Comparison of ENCODE assay signal across 8 cellular contexts in genomic region chr11:60634151-60634550, GRCh38.
A peak's percentile ranks its signal among the peaks of the same experiment; 100 is the strongest.
DNase-seq lines count a peak whose midpoint lies in the region; ATAC-seq and TF ChIP-seq lines count a peak whose summit lies in the region.
"Had no signal": no experiment of that assay in that cellular context is flagged by ENCODE, and none has a peak within 500 bp of the region (broad histone marks: within the 10 kb centered on the region; RNA-seq: fewer than 3 reads in every experiment).

No MANE protein-coding gene starts in this region.

- H3K4me3 ChIP-seq in NB4 (ENCODE audit: low read depth, low read length) = no peak overlapping the region
- no peak overlapping the region for H3K4me3 ChIP-seq in CD8-positive, alpha-beta T cell (ENCODE audit: low read depth, low read length)

- no peak overlapping the region for H3K27ac Mint-ChIP-seq in activated naive CD8-positive, alpha-beta T cell treated with anti-CD3 and anti-CD28 coated beads for 36 hours
- H3K27ac Mint-ChIP-seq in activated T-helper 17 cell treated with anti-CD3 and anti-CD28 coated beads, Interleukin-2, amount 50 U/mL, for 72 hours = no peak overlapping the region
- no peak overlapping the region for H3K27ac Mint-ChIP-seq in CD8-positive, alpha-beta T cell
- H3K27ac Mint-ChIP-seq: activated naive CD4-positive, alpha-beta T cell treated with anti-CD3 and anti-CD28 coated beads, Interleukin-2, amount 50 U/mL, for 24 hours had no signal

- CTCF ChIA-PET in HEK293T (lab: Yijun Ruan, JAX) = no interaction called here
- CTCF ChIA-PET in CD8-positive, alpha-beta T cell (lab: Charles Lee) = interaction anchor here (0.7 kb wide), 1 partner anchor 553 kb away, joined by 3 read pairs; no protein-coding TSS in a partner anchor

- TF ChIP-seq CTCF in NB4 (IDR thresholded peaks at IDR 0.05; ENCODE audit: low read depth, low read length) = peak; percentile 65
- no peak for TF ChIP-seq CTCF in CD8-positive, alpha-beta T cell (IDR thresholded peaks at IDR 0.05)

- no peak overlapping the region for H3K27ac ChIP-seq in CD8-positive, alpha-beta T cell (ENCODE audit: low read depth, low read length)

- intact Hi-C loops in CD8-positive, alpha-beta T cell (cut with DNase I, micrococcal nuclease) = no loop called here

- peaks cover 8% of the 10 kb centered on the region for H3K9me3 Mint-ChIP-seq in activated naive CD8-positive, alpha-beta T cell treated with anti-CD3 and anti-CD28 coated beads for 36 hours
- no peaks in the 10 kb centered on the region for H3K9me3 Mint-ChIP-seq in activated T-helper 17 cell treated with anti-CD3 and anti-CD28 coated beads, Interleukin-2, amount 50 U/mL, for 72 hours
- peaks cover 7% of the 10 kb centered on the region for H3K9me3 Mint-ChIP-seq in CD8-positive, alpha-beta T cell

- peaks cover 12% of the 10 kb centered on the region for H3K27me3 ChIP-seq in CD8-positive, alpha-beta T cell (ENCODE audit: insufficient read depth, low read length)

- POLR2A ChIA-PET in HEK293T (lab: Yijun Ruan, JAX) = no interaction called here
- POLR2A ChIA-PET in CD8-positive, alpha-beta T cell (lab: Charles Lee) = no interaction called here

- DNase-seq in HEK293T (ENCODE audit: extremely low spot score) (peak; percentile 10), NB4 (ENCODE audit: low read depth) (peak; percentile 39), myocyte (ENCODE audit: low read depth) (peak; percentile 5)
- no peak for DNase-seq in activated naive CD8-positive, alpha-beta T cell treated with anti-CD3 and anti-CD28 coated beads for 36 hours
- DNase-seq in CD8-positive, alpha-beta T cell = no peak

- H3K4me1 ChIP-seq in CD8-positive, alpha-beta T cell (ENCODE audit: insufficient read depth, low read length) = no peaks in the 10 kb centered on the region

- H3K27me3 Mint-ChIP-seq in activated naive CD8-positive, alpha-beta T cell treated with anti-CD3 and anti-CD28 coated beads for 36 hours = peaks cover 39% of the 10 kb centered on the region
- peaks cover 30% of the 10 kb centered on the region for H3K27me3 Mint-ChIP-seq in activated T-helper 17 cell treated with anti-CD3 and anti-CD28 coated beads, Interleukin-2, amount 50 U/mL, for 72 hours
- peaks cover 22% of the 10 kb centered on the region for H3K27me3 Mint-ChIP-seq in CD8-positive, alpha-beta T cell (ENCODE audit: low read depth)

- no peaks in the 10 kb centered on the region for H3K4me1 Mint-ChIP-seq in activated naive CD8-positive, alpha-beta T cell treated with anti-CD3 and anti-CD28 coated beads for 36 hours
- H3K4me1 Mint-ChIP-seq in activated T-helper 17 cell treated with anti-CD3 and anti-CD28 coated beads, Interleukin-2, amount 50 U/mL, for 72 hours = no peaks in the 10 kb centered on the region
- no peaks in the 10 kb centered on the region for H3K4me1 Mint-ChIP-seq in CD8-positive, alpha-beta T cell (ENCODE audit: low read depth)
- H3K4me1 Mint-ChIP-seq: activated naive CD4-positive, alpha-beta T cell treated with anti-CD3 and anti-CD28 coated beads, Interleukin-2, amount 50 U/mL, for 24 hours had no signal

- TF ChIP-seq POLR2A in NB4 (IDR thresholded peaks at IDR 0.05; ENCODE audit: extremely low read depth, insufficient read length) = no peak

- no peaks in the 10 kb centered on the region for H3K9me3 ChIP-seq in CD8-positive, alpha-beta T cell (ENCODE audit: low read length)

- H3K36me3 Mint-ChIP-seq in activated naive CD8-positive, alpha-beta T cell treated with anti-CD3 and anti-CD28 coated beads for 36 hours = no peaks in the 10 kb centered on the region
- no peaks in the 10 kb centered on the region for H3K36me3 Mint-ChIP-seq in activated T-helper 17 cell treated with anti-CD3 and anti-CD28 coated beads, Interleukin-2, amount 50 U/mL, for 72 hours (ENCODE audit: low read depth)
- H3K36me3 Mint-ChIP-seq in CD8-positive, alpha-beta T cell = no peaks in the 10 kb centered on the region

- peak; percentile 17 for ATAC-seq in GM18861 (IDR thresholded peaks at IDR 0.05; ENCODE audit: unreplicated experiment)
- no peak for ATAC-seq in activated T-helper 17 cell treated with anti-CD3 and anti-CD28 coated beads, Interleukin-2, amount 50 U/mL, for 72 hours (replicated peaks)
- ATAC-seq in CD8-positive, alpha-beta T cell = no peak

- no peak overlapping the region for H3K4me3 Mint-ChIP-seq in activated naive CD8-positive, alpha-beta T cell treated with anti-CD3 and anti-CD28 coated beads for 36 hours
- no peak overlapping the region for H3K4me3 Mint-ChIP-seq in activated T-helper 17 cell treated with anti-CD3 and anti-CD28 coated beads, Interleukin-2, amount 50 U/mL, for 72 hours
- no peak overlapping the region for H3K4me3 Mint-ChIP-seq in CD8-positive, alpha-beta T cell
- H3K4me3 Mint-ChIP-seq: activated naive CD4-positive, alpha-beta T cell treated with anti-CD3 and anti-CD28 coated beads, Interleukin-2, amount 50 U/mL, for 24 hours had no signal

- no peaks in the 10 kb centered on the region for H3K36me3 ChIP-seq in CD8-positive, alpha-beta T cell (ENCODE audit: insufficient read depth, low read length)

TF ChIP-seq in HEK293T, 16 proteins besides CTCF, POLR2A, EP300 and RAD21:
- no peak for TF ChIP-seq FOXK2 (IDR thresholded peaks at IDR 0.05)
- TF ChIP-seq TARDBP (IDR thresholded peaks at IDR 0.05) = no peak
- no peak for TF ChIP-seq LEF1 (IDR thresholded peaks at IDR 0.05; ENCODE audit: borderline replicate concordance)
- TF ChIP-seq CTBP1 (IDR thresholded peaks at IDR 0.05; ENCODE audit: borderline replicate concordance) = no peak
- no peak for TF ChIP-seq FOXM1 (IDR thresholded peaks at IDR 0.05; ENCODE audit: borderline replicate concordance)
- no peak for TF ChIP-seq ELF4 (IDR thresholded peaks at IDR 0.05)
- TF ChIP-seq BHLHE40 (IDR thresholded peaks at IDR 0.05; ENCODE audit: borderline replicate concordance) = no peak
- TF ChIP-seq SP1 (IDR thresholded peaks at IDR 0.05) = no peak
- no peak for TF ChIP-seq FOXA1 (IDR thresholded peaks at IDR 0.05)
TF ChIP-seq in HEK293T: peak in this region for 0.

Comparison
In these comparisons a context has a peak if more than half of its experiments do, and no peak if none do; other contexts are left out.
1. DNase-seq: peak in HEK293T (single experiment), NB4 (single experiment) and myocyte (single experiment); none in activated naive CD8-positive, alpha-beta T cell treated with anti-CD3 and anti-CD28 coated beads for 36 hours (single experiment) and CD8-positive, alpha-beta T cell (0 of 7).